ENCODE assay signal across 8 cellular contexts in the genomic region with DNA sequence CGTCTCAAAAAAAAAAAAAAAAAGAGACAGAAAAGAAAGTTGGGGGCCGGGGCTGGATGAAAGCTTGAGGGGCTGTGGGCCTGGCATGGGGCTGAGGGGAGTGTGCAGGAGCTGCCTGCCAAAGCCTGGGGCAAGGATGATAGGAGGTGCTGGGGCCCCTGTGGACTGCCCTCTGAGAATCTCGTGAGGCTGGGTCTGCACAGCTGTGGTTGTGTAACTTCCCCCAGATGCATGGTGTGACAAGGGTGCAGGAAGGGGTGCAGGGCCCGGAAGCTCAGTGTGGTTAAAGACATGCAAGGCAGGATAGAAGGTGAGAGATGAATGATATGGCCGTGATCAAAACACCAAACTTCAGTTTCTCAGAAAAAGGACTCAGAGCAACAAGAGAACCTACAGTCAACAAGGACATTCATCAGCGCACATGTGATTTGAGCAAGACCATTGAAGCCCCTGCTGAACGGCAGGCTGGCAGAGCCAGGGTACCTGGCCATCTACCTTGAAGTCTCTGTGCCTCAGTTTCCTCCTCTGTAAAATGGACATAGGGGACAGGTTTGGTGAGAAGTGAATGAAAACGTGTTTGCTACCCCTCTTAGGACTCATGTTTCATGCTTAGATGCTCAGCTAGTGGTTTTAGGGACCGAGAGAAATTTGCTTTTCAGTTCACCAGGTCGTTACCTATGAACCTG.
DNase-seq lines count a peak whose midpoint lies in the region; ATAC-seq lines count a peak whose summit lies in the region.

No MANE protein-coding gene starts in this region.

- no peaks in the 10 kb centered on the region for H4K20me1 ChIP-seq in BLaER1

- DNase-seq in NOMO-1 treated with dmso at 0.1 percent for 144 hours (lab: John Stamatoyannopoulos, UW; ENCODE audit: unreplicated experiment): peak; percentile 49
- peak; percentile 81 for DNase-seq in activated gamma-delta T cell treated with anti-CD3 and anti-CD28 coated beads, Interleukin-2, amount 50 U/mL, for 16 hours (ENCODE audit: low read depth)
- peak; percentile 73 to 75 for DNase-seq in stimulated activated CD4-positive, alpha-beta T cell treated with anti-CD3 and anti-CD28 coated beads, Interleukin-2, amount 100 ng/mL, for 24 hours
- no peak for DNase-seq in NCI-H2227 treated with DMSO at 0.1 percent for 48 hours (lab: John Stamatoyannopoulos, UW)
- DNase-seq in iPS-NIHi11 (ENCODE audit: low spot score): no peak
- no peak for DNase-seq in NCI-H2029 treated with DMSO at 0.1 percent for 48 hours (lab: John Stamatoyannopoulos, UW)

- H3K4me2 ChIP-seq in BLaER1: peak overlapping the region; percentile 87

- peak overlapping the region; percentile 2; the same call in 1 of the 2 replicates for H3K4me3 ChIP-seq in BLaER1

- peak overlapping the region; percentile 69; the same call in 1 of the 2 replicates for H3K9ac ChIP-seq in BLaER1

- H3K9me3 ChIP-seq in BLaER1: peaks cover 20% of the 10 kb centered on the region

- H3K36me3 ChIP-seq in BLaER1: no peaks in the 10 kb centered on the region

- peak overlapping the region; percentile 90 for H3K27ac ChIP-seq in BLaER1

- no peaks in the 10 kb centered on the region for H3K27me3 ChIP-seq in BLaER1

- peaks cover 86% of the 10 kb centered on the region for H3K4me1 ChIP-seq in BLaER1

- peak; percentile 72 for ATAC-seq in GM21381 (IDR thresholded peaks at IDR 0.05; ENCODE audit: unreplicated experiment)

Comparison
In these comparisons a context has a peak if more than half of its experiments do, and no peak if none do; other contexts are left out.
1. DNase-seq: peak in NOMO-1 treated with dmso at 0.1 percent for 144 hours (single experiment), activated gamma-delta T cell treated with anti-CD3 and anti-CD28 coated beads, Interleukin-2, amount 50 U/mL, for 16 hours (single experiment) and stimulated activated CD4-positive, alpha-beta T cell treated with anti-CD3 and anti-CD28 coated beads, Interleukin-2, amount 100 ng/mL, for 24 hours (2 of 2); none in NCI-H2227 treated with DMSO at 0.1 percent for 48 hours (single experiment), iPS-NIHi11 (single experiment) and NCI-H2029 treated with DMSO at 0.1 percent for 48 hours (single experiment).